ENCODE assay signal across 9 cellular contexts in genomic region chr3:190883973-190884832, GRCh38. TPM values are rescaled to one million over a fixed set of nuclear protein-coding genes. Genes with fewer than 3 reads are reported as not detected.
DNase-seq lines count a peak whose midpoint lies in the region; FAIRE-seq and TF ChIP-seq lines count a peak whose summit lies in the region.
"Had no signal": no experiment of that assay in that cellular context is flagged by ENCODE, and none has a peak within 500 bp of the region (broad histone marks: within the 10 kb centered on the region; RNA-seq: fewer than 3 reads in every experiment).

No MANE protein-coding gene starts in this region.

- H2BK20ac ChIP-seq in H9 (ENCODE audit: low read depth, low read length, poor library complexity, severe bottlenecking) = no peak overlapping the region

- no peak overlapping the region for H3K4me2 ChIP-seq in H9 (ENCODE audit: insufficient read depth, insufficient read length, low read length)

- H2BK12ac ChIP-seq in H9 (ENCODE audit: insufficient read length, low read depth, low read length) = no peak overlapping the region

- no peak overlapping the region for H2BK15ac ChIP-seq in H9 (ENCODE audit: low read depth, low read length)

- no peaks in the 10 kb centered on the region for H3K9me3 Mint-ChIP-seq in H9

- H3T11ph ChIP-seq in H9 (ENCODE audit: low read length) = no peak overlapping the region

- no peaks in the 10 kb centered on the region for H3K4me1 Mint-ChIP-seq in H9

- no peak overlapping the region for H2AK5ac ChIP-seq in H9 (ENCODE audit: insufficient read length, low read length)

- FAIRE-seq in G401.6 (lab: Jason Lieb, UNC) = peak; percentile 97

- H4K20me1 ChIP-seq in H9 (ENCODE audit: control insufficient read depth, insufficient read depth, insufficient read length) = no peaks in the 10 kb centered on the region

- no peak overlapping the region for H2BK120ac ChIP-seq in H9 (ENCODE audit: low read depth, low read length, poor library complexity, severe bottlenecking)

- no peak overlapping the region for H3K27ac Mint-ChIP-seq in H9

- no peak overlapping the region for H4K5ac ChIP-seq in H9 (ENCODE audit: insufficient read length, low read depth, low read length)

- no peaks in the 10 kb centered on the region for H3K27me3 Mint-ChIP-seq in H9 (ENCODE audit: low read depth)

- no peak overlapping the region for H3K18ac ChIP-seq in H9 (ENCODE audit: insufficient read length, low read depth, low read length)

- peak overlapping the region in 1 of 59 donors; percentile 13 for H3K4me3 ChIP-seq in dorsolateral prefrontal cortex

- no peak overlapping the region for H3K14ac ChIP-seq in H9 (ENCODE audit: insufficient read depth, low read length)

- no peaks in the 10 kb centered on the region for H3K79me2 ChIP-seq in H9 (ENCODE audit: insufficient read depth, low read length)

- 100% methylated on average over 1 of the region's 7 CpGs for WGBS in H9 (ENCODE audit: extremely low coverage, insufficient read length, low lambda C conversion rate)

- intact Hi-C loops in dorsolateral prefrontal cortex (cut with DNase I) = loop anchor here (10.0 kb wide), 1 partner anchor 171 kb away; no protein-coding TSS in a partner anchor

- no peak overlapping the region for H3K23ac ChIP-seq in H9 (ENCODE audit: insufficient read length, low read depth, low read length)

- no peaks in the 10 kb centered on the region for H3K36me3 Mint-ChIP-seq in H9 (ENCODE audit: insufficient read depth in 1 of 3, low read depth in 3 of 3)

- no peaks in the 10 kb centered on the region for H3K79me1 ChIP-seq in H9 (ENCODE audit: insufficient read depth, low read depth, low read length, poor library complexity, severe bottlenecking)

- H3K9ac ChIP-seq in H9 (ENCODE audit: extremely low read depth, insufficient read length, low read length) = no peak overlapping the region

- H3K56ac ChIP-seq in H9 (ENCODE audit: insufficient read length, low read depth, low read length) = no peak overlapping the region

- H2AFZ ChIP-seq in H9 (ENCODE audit: low read length) = no peak overlapping the region

- peak; percentile 58 for DNase-seq in A172 (ENCODE audit: low spot score)
- peak; percentile 41 for DNase-seq in H9
- DNase-seq in RKO (ENCODE audit: low spot score) = peak; percentile 74
- DNase-seq in dorsolateral prefrontal cortex = peak in 7 of 10 donors; percentile 25 to 69 (median 42)
- peak; percentile 70 for DNase-seq in midbrain (lab: John Stamatoyannopoulos, UW)
- DNase-seq in 8988T = no peak

- no peak overlapping the region for H2BK5ac ChIP-seq in H9 (ENCODE audit: insufficient read length, low read length)

- no peak overlapping the region for H4K91ac ChIP-seq in H9 (ENCODE audit: insufficient read length, low read depth, low read length)

- H3K23me2 ChIP-seq in H9 (ENCODE audit: insufficient read length, low read depth, low read length, poor library complexity, severe bottlenecking) = no peaks in the 10 kb centered on the region

- H3K27ac ChIP-seq in H9 (ENCODE audit: insufficient read length, low read depth, low read length) (no peak overlapping the region), dorsolateral prefrontal cortex (no peak overlapping the region)

- H4K8ac ChIP-seq in H9 (replicated peaks; ENCODE audit: insufficient read length, low read depth, low read length) = no peak overlapping the region

- H3K4me3 Mint-ChIP-seq in H9 = no peak overlapping the region

- no peaks in the 10 kb centered on the region for H3K27me3 ChIP-seq in H9 (ENCODE audit: insufficient read depth, low read length)
- no peaks in the 10 kb centered on the region for H3K27me3 ChIP-seq in dorsolateral prefrontal cortex

- H3K4ac ChIP-seq in H9 (ENCODE audit: low read depth, low read length) = no peak overlapping the region

- H3K9me3 ChIP-seq in H9 (ENCODE audit: control insufficient read depth, low read depth, low read length) = no peaks in the 10 kb centered on the region

- TF ChIP-seq CTCF in H9 (conservative IDR thresholded peaks at IDR 0.05) = peak; percentile 93
- TF ChIP-seq CTCF in LNCAP (IDR thresholded peaks at IDR 0.05) = peak; percentile 96
- peak; percentile 40 to 92 (median 80) for TF ChIP-seq CTCF in dorsolateral prefrontal cortex (IDR thresholded peaks at IDR 0.05 in 54 of 56, conservative IDR thresholded peaks at IDR 0.05 in 2 of 56; ENCODE audit: low read depth in 1 of 56, partially characterized antibody in 56 of 56)

- no peaks in the 10 kb centered on the region for H3K4me1 ChIP-seq in H9 (ENCODE audit: insufficient read depth, low read length)

RNA-seq across cellular contexts. Expression of gene GMNC, which starts 21.7 kb away (rescaled TPM):
- total RNA-seq in A172 (2014; rRNA removed; shearing (Covaris generic)) = 0.02 TPM in 1 of 2 replicates, not detected in the other
- total RNA-seq in H9 (2021) = not detected in 2 replicates
- total RNA-seq in dorsolateral prefrontal cortex = 1 to 10 TPM in 48 of 120 experiments, under 1 TPM in 67, not detected in 5; 0.13 to 4.0 (median 0.78) TPM
- total RNA-seq: lower leg skin had no signal
